8 cellular contexts compared by ENCODE assay signal in the genomic region with DNA sequence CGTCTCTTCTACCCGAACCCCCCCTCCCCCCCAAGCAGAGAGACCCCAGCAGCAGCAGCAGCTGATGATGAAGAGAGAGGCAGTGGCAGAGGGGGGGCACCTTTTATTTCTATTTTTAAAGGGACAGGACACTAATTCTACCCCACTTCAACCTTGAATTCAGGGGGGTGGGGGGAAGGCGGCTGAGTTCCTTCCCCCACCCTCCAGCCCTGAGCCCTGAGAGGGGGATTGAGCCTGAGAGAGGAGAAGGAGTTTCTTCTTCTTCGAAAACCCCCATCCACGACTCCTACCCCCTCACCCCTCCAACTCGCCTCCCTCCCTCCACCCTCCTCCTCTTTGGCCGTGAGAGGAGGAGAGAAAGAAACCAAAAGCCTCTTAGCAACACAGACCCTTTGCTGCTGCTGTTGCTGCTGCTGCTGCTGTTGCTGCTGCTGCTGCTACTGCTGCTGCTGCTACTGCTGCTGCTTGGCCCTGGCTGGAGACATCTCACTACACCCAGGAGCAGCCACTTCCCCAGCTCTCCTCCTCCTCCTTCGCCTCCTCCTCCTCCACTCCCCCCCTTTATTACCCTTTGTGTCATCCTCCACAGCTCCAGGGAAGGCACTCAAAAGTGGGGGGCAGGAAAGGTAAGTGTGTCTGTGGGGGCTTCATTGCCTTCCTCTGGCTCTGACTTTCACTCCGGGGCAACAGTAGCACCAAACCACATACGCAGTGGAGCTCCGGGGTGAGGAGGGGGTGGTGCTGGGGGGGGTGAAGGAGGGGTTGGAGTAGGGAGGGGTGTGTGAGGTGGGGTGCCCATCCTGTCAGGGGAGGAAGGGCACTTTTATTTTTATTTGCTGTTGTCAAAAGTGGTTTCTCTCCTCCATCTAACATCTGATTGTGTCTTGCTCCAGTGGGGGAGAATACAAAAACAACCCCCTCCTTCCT. TPM values are rescaled to one million over a fixed set of nuclear protein-coding genes. Genes with fewer than 3 reads are reported as not detected.
A peak's percentile ranks its signal among the peaks of the same experiment; 100 is the strongest.
DNase-seq lines count a peak whose midpoint lies in the region; ATAC-seq and TF ChIP-seq lines count a peak whose summit lies in the region.

TSS of gene MBD5 (plus strand) at position 33 of the 927 bp plus-strand sequence.

- no peak for TF ChIP-seq EP300 in upper lobe of left lung (IDR thresholded peaks at IDR 0.05)

- H3K27ac ChIP-seq in foreskin keratinocyte (peak within 1 kb of the TSS; percentile 81), neutrophil (peak within 1 kb of the TSS; percentile 97), upper lobe of left lung (peak within 1 kb of the TSS; percentile 93 to 98 (median 95))

- H3K4me1 Mint-ChIP-seq in activated T-helper 17 cell treated with anti-CD3 and anti-CD28 coated beads, Interleukin-2, amount 50 U/mL, for 72 hours, result peaks cover 24% of the 10 kb centered on the region

- CTCF ChIA-PET in AG04449 (lab: Yijun Ruan, JAX), result interaction anchor here (0.7 to 3.7 kb wide), 3 partner anchors 18 to 1553 kb away, joined by 3 to 13 read pairs (median 3); no protein-coding TSS in a partner anchor

- WGBS in upper lobe of left lung, 2 donors, result 1% methylated on average over 11 of the region's 11 CpGs

- H3K4me1 ChIP-seq in foreskin keratinocyte, result peaks cover 5% of the 10 kb centered on the region
- H3K4me1 ChIP-seq in neutrophil (ENCODE audit: control insufficient read depth in 1 of 2, insufficient read depth in 1 of 2, low read depth in 1 of 2, low read length in 1 of 2), result peaks cover 27 to 31% of the 10 kb centered on the region in 2 experiments
- H3K4me1 ChIP-seq in upper lobe of left lung, result peaks cover 29 to 41% (median 35%) of the 10 kb centered on the region in 4 donors

- POLR2A ChIA-PET in AG04449 (lab: Yijun Ruan, JAX), result interaction anchor here (0.6 to 1.4 kb wide), 6 partner anchors 8 to 227 kb away, joined by 3 to 4 read pairs (median 3); no protein-coding TSS in a partner anchor

- H3K4me3 Mint-ChIP-seq in activated T-helper 17 cell treated with anti-CD3 and anti-CD28 coated beads, Interleukin-2, amount 50 U/mL, for 72 hours, result peak within 1 kb of the TSS; percentile 88

- H3K4me3 ChIP-seq in AG04449 (ENCODE audit: low read depth, low read length) (peak within 1 kb of the TSS; percentile 98), neutrophil (ENCODE audit: low read depth in 1 of 2, low read length in 1 of 2) (peak within 1 kb of the TSS; percentile 85 to 86), upper lobe of left lung (peak within 1 kb of the TSS; percentile 73 to 89 (median 85))

- DNase-seq in AG04449 (ENCODE audit: low read depth, low spot score) (no peak), NCI-H748 treated with DMSO at 0.1 percent for 48 hours (lab: John Stamatoyannopoulos, UW) (peak; percentile 21), foreskin keratinocyte (peak; percentile 3 to 24), upper lobe of left lung (peak; percentile 23 to 62)

- ATAC-seq in GM18502 (IDR thresholded peaks at IDR 0.05; ENCODE audit: poor library complexity, unreplicated experiment), result peak; percentile 39
- peak; percentile 35 for ATAC-seq in HG02970 (IDR thresholded peaks at IDR 0.05; ENCODE audit: low FRiP score, unreplicated experiment)
- ATAC-seq in activated T-helper 17 cell treated with anti-CD3 and anti-CD28 coated beads, Interleukin-2, amount 50 U/mL, for 72 hours (replicated peaks), result peak; percentile 34
- ATAC-seq in foreskin keratinocyte, result peak; percentile 30
- peak; percentile 49 to 73 for ATAC-seq in upper lobe of left lung (ENCODE audit: low FRiP score in 2 of 2)

- H3K27me3 Mint-ChIP-seq in activated T-helper 17 cell treated with anti-CD3 and anti-CD28 coated beads, Interleukin-2, amount 50 U/mL, for 72 hours, result no peaks in the 10 kb centered on the region

- H3K9me3 ChIP-seq in neutrophil (no peaks in the 10 kb centered on the region), upper lobe of left lung (no peaks in the 10 kb centered on the region)

- H3K27me3 ChIP-seq in foreskin keratinocyte, result no peaks in the 10 kb centered on the region
- H3K27me3 ChIP-seq in neutrophil, result no peaks in the 10 kb centered on the region
- H3K27me3 ChIP-seq in upper lobe of left lung, result no peaks in the 10 kb centered on the region

- peak within 1 kb of the TSS; percentile 85 for H3K27ac Mint-ChIP-seq in activated T-helper 17 cell treated with anti-CD3 and anti-CD28 coated beads, Interleukin-2, amount 50 U/mL, for 72 hours

- no peak for TF ChIP-seq POLR2A in upper lobe of left lung (IDR thresholded peaks at IDR 0.05)

- no peaks in the 10 kb centered on the region for H3K36me3 ChIP-seq in neutrophil
- peaks cover 0 to 4% (median 0%) of the 10 kb centered on the region in 4 donors for H3K36me3 ChIP-seq in upper lobe of left lung

- peaks cover 10% of the 10 kb centered on the region for H3K36me3 Mint-ChIP-seq in activated T-helper 17 cell treated with anti-CD3 and anti-CD28 coated beads, Interleukin-2, amount 50 U/mL, for 72 hours (ENCODE audit: low read depth)

- no peaks in the 10 kb centered on the region for H3K9me3 Mint-ChIP-seq in activated T-helper 17 cell treated with anti-CD3 and anti-CD28 coated beads, Interleukin-2, amount 50 U/mL, for 72 hours

- TF ChIP-seq CTCF in AG04449 (IDR thresholded peaks at IDR 0.05; ENCODE audit: insufficient read depth, low read length, missing control alignments) (no peak), foreskin keratinocyte (conservative IDR thresholded peaks at IDR 0.05) (no peak), neutrophil (IDR thresholded peaks at IDR 0.05) (no peak), upper lobe of left lung (IDR thresholded peaks at IDR 0.05) (no peak)

RNA-seq across cellular contexts. Expression of gene MBD5, which starts in this region (rescaled TPM):
- 10 to 100 TPM; 33.5 to 55.7 TPM for total RNA-seq in activated T-helper 17 cell treated with anti-CD3 and anti-CD28 coated beads, Interleukin-2, amount 50 U/mL, for 72 hours
- total RNA-seq in foreskin keratinocyte (8.9 and 11.2 TPM in 2 replicates), upper lobe of left lung (10 to 100 TPM; 22.6 to 99.5 (median 27.5) TPM)
- polyA plus RNA-seq in foreskin keratinocyte, result 3.8 and 6.2 TPM in 2 replicates
